ENCODE assay signal across 1 cellular context in the genomic region with DNA sequence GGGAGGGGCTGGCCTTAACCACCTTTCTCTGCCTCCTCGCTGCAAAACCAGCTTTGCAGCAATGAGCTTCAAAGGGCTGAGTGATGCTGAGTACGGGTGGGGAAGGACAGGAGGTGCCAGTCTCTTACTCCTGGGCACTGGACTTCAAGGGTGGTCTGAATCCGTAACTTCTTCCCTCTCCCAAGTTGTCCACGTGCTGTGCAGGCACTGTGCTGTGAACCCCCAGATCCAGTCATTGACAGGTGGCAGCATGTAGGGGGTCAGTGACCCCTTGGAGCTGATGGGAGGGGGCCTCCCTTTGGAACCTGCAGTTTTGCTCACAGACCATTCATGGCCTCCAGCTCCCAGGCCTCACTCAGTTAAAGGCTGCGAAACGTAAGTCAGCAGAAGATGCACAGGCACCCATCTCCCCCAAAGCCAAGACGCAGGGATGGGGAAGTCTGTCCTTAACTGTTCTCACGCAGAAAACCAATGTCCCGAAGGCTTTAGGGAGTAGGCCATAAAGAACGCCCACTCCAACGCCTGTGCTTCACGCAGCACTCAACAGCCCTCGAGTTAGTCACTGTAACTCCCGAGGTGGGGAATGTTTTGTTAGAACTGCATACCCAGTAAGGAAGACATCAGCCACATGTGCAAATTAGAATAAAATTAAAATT.
TF ChIP-seq lines count a peak whose summit lies in the region.

No MANE protein-coding gene starts in this region.

TF ChIP-seq in K562, 482 proteins besides CTCF, POLR2A, EP300 and RAD21:
- TF ChIP-seq, protein P1, sequence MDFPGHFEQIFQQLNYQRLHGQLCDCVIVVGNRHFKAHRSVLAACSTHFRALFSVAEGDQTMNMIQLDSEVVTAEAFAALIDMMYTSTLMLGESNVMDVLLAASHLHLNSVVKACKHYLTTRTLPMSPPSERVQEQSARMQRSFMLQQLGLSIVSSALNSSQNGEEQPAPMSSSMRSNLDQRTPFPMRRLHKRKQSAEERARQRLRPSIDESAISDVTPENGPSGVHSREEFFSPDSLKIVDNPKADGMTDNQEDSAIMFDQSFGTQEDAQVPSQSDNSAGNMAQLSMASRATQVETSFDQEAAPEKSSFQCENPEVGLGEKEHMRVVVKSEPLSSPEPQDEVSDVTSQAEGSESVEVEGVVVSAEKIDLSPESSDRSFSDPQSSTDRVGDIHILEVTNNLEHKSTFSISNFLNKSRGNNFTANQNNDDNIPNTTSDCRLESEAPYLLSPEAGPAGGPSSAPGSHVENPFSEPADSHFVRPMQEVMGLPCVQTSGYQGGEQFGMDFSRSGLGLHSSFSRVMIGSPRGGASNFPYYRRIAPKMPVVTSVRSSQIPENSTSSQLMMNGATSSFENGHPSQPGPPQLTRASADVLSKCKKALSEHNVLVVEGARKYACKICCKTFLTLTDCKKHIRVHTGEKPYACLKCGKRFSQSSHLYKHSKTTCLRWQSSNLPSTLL (IDR thresholded peaks at IDR 0.05), result no peak
- TF ChIP-seq ZHX1 (conservative IDR thresholded peaks at IDR 0.05; ENCODE audit: low read length) (no peak), ZBTB17 (CRISPR knock-in tag; IDR thresholded peaks at IDR 0.05) (no peak), POLR2AphosphoS2 (IDR thresholded peaks at IDR 0.05; ENCODE audit: low read length) (peak; percentile 51; the same call in 1 of the 2 replicates)
